Comparison of ENCODE assay signal across 10 cellular contexts in the genomic region with DNA sequence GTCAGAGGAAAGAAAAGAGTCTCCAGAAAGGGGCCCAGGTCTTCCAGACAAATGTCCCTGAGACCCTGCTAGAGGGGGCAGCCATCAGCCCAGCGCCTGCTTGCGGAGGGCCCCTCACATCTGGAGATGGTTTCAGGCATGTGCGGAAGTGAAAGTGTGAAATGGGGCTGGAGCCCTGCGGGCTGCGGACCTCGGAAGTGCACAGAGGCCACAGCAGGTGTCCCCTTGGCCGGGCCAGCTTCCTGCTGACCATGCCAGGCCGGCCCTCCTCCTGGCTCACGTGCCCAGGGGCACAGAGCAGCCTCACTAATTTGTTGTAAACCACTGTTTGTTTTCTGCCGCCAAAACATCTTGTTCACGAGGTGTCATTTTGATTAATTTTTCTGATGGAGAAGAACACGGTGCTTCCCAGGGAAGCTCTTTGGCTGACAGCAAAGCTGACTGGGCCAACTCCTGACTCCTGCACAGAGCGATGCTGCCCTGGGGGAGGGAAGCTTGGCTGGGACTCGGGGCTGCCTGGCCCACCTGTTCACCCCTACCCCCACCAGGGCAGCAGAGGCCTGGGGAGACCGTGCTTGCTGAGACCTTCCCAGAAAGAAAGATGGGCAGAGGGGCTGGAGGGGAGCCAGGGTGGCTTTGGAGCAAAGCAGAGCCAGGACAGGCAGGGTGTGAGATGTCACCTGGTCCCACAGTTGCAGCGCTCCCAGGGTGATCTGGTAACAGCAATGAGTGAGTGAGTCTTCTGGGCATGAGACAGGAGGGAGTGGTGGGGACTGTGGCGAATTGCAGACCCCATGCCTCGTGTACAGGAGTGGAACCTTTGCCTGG. TPM values are rescaled to one million over a fixed set of nuclear protein-coding genes. Genes with fewer than 3 reads are reported as not detected.
A peak's percentile ranks its signal among the peaks of the same experiment; 100 is the strongest.
DNase-seq lines count a peak whose midpoint lies in the region; ATAC-seq and TF ChIP-seq lines count a peak whose summit lies in the region.
"Had no signal": no experiment of that assay in that cellular context is flagged by ENCODE, and none has a peak within 500 bp of the region (broad histone marks: within the 10 kb centered on the region; RNA-seq: fewer than 3 reads in every experiment).

No MANE protein-coding gene starts in this region.

- H3K79me2 ChIP-seq in KMS-11 (ENCODE audit: insufficient read depth, low read depth) (no peaks in the 10 kb centered on the region), osteoblast (ENCODE audit: insufficient read depth, low read length) (no peaks in the 10 kb centered on the region)

- no peaks in the 10 kb centered on the region for H3K9me3 ChIP-seq in osteoblast (ENCODE audit: low read depth, low read length)

- peak; percentile 58 for DNase-seq in GM10248 (ENCODE audit: extremely low spot score)
- DNase-seq in cerebellum (ENCODE audit: low spot score): peak; percentile 39
- DNase-seq in osteoblast (ENCODE audit: insufficient read length, low spot score, missing footprints): peak; percentile 84
- no peak for DNase-seq in NCI-H2171 (lab: John Stamatoyannopoulos, UW)
- DNase-seq in activated CD4-positive, alpha-beta T cell treated with anti-CD3 and anti-CD28 coated beads for 4 hours: no peak
- no peak for DNase-seq in AG08396 (ENCODE audit: low spot score)
- DNase-seq: activated effector memory CD4-positive, alpha-beta T cell treated with Interleukin-2 at 50 U/mL for 16 hours; stimulated activated CD4-positive, alpha-beta T cell treated with anti-CD3 and anti-CD28 coated beads, Interleukin-1b, Interleukin-23, amount 100 ng/mL, for 48 hours had no signal

- H3K9ac ChIP-seq in KMS-11: no peak overlapping the region

- H2AFZ ChIP-seq in KMS-11 (ENCODE audit: low read depth) (peak overlapping the region; percentile 38; the same call in 1 of the 2 replicates), osteoblast (ENCODE audit: low read length) (no peak overlapping the region)

- H4K20me1 ChIP-seq in KMS-11 (ENCODE audit: insufficient read depth) (no peaks in the 10 kb centered on the region), osteoblast (ENCODE audit: insufficient read depth, low read length) (no peaks in the 10 kb centered on the region)

- no peak overlapping the region; the same call in 1 of the 2 replicates for H3K4me2 ChIP-seq in KMS-11
- H3K4me2 ChIP-seq in osteoblast (ENCODE audit: insufficient read depth, low read length): peak overlapping the region; percentile 36

- H3K4me1 ChIP-seq in KMS-11 (ENCODE audit: low read depth, poor library complexity, severe bottlenecking): peaks cover 11% of the 10 kb centered on the region
- peaks cover 10% of the 10 kb centered on the region for H3K4me1 ChIP-seq in osteoblast (ENCODE audit: insufficient read depth, low read length)

- H3K36me3 ChIP-seq in KMS-11 (ENCODE audit: insufficient read depth): no peaks in the 10 kb centered on the region
- no peaks in the 10 kb centered on the region for H3K36me3 ChIP-seq in osteoblast (ENCODE audit: insufficient read depth, low read length)

- H3K4me3 ChIP-seq in KMS-11 (IDR thresholded peaks at IDR 0.05; ENCODE audit: insufficient read depth, low read depth, low read length): no peak overlapping the region
- peak overlapping the region; percentile 30 for H3K4me3 ChIP-seq in osteoblast (ENCODE audit: insufficient read depth, low read length)

- CTCF ChIA-PET in GM10248 (lab: Yijun Ruan, JAX): interaction anchor here (0.9 to 1.8 kb wide), 5 partner anchors 17 to 143 kb away, joined by 3 to 7 read pairs (median 3); partner anchors contain the start of gene BCAS4

- POLR2A ChIA-PET in GM10248 (lab: Yijun Ruan, JAX): no interaction called here

- H3K27ac ChIP-seq in KMS-11 (no peak overlapping the region), osteoblast (ENCODE audit: low read depth, low read length) (no peak overlapping the region)

- ATAC-seq in GM19463 (IDR thresholded peaks at IDR 0.05; ENCODE audit: unreplicated experiment): no peak

- TF ChIP-seq CTCF in GM10248 (IDR thresholded peaks at IDR 0.05; ENCODE audit: control extremely low read depth, extremely low read depth, low read depth, missing control alignments) (no peak), KMS-11 (conservative IDR thresholded peaks at IDR 0.05; ENCODE audit: low read depth, low read length) (no peak), osteoblast (IDR thresholded peaks at IDR 0.05; ENCODE audit: extremely low read depth, low read depth, low read length) (no peak)

- H3K27me3 ChIP-seq in KMS-11 (ENCODE audit: insufficient read depth, low read depth) (no peaks in the 10 kb centered on the region), osteoblast (ENCODE audit: insufficient read depth, low read length) (no peaks in the 10 kb centered on the region)

RNA-seq across cellular contexts. Expression of gene BCAS4, which starts 54.2 kb away (rescaled TPM):
- total RNA-seq in cerebellum: 3.4 TPM
- total RNA-seq in osteoblast: 2.4 and 2.9 TPM in 2 replicates

Comparison
In these comparisons a context has a peak if more than half of its experiments do, and no peak if none do; other contexts are left out.
1. DNase-seq: peak in GM10248 (single experiment), cerebellum (single experiment) and osteoblast (single experiment); none in NCI-H2171 (single experiment), activated CD4-positive, alpha-beta T cell treated with anti-CD3 and anti-CD28 coated beads for 4 hours (0 of 2) and AG08396 (single experiment).